ENCODE assay signal across 19 cellular contexts in the genomic region with DNA sequence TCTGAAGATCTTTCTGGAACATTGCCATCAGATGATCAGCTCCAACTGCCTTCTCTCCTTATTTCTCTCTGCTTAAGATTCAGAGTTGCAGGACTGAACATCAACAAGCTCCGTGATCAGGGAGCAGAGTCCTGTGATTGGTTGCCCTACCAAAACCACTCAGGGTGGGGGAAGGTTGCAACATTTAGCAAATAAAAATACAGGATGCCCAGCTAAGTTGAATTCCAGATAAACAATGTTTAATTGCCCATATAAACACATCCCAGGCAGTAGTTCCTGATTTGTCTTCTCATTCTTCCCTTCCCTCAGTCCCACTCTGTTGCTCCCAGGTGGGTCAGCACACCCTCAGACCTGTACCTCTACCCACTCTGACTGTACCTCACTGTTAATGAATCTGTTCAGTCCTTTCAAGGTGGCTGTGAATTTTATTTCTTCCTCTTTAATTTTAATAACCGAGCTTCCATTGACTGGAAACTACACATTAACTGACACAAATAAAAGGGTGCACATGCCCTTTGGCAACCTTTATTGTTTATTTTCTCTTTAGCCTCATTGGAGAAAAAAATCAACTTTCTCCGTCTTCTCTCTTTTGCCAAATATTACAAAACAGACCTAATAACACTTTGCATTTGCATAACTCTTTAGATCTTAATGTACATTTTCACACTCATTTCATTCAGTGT.
"Had no signal": no experiment of that assay in that cellular context is flagged by ENCODE, and none has a peak within 500 bp of the region (broad histone marks: within the 10 kb centered on the region; RNA-seq: fewer than 3 reads in every experiment).

No MANE protein-coding gene starts in this region.

- H3K27ac Mint-ChIP-seq: activated naive CD8-positive, alpha-beta T cell; activated T-helper 1 cell treated with anti-CD3 and anti-CD28 coated beads, Interleukin-12 subunit alpha, Interleukin-12 subunit beta, Interleukin-2, Interleukin-4 antibody, amounts not matched to agents 30 ng/mL and 10 ng/mL and 1 ng/mL, durations not matched to agents 14 hours and 24 hours and 36 hours; immature natural killer cell; natural killer cell had no signal

- DNase-seq: activated CD4-positive, alpha-beta T cell treated with anti-CD3 and anti-CD28 coated beads for 1 hour; activated CD4-positive, alpha-beta T cell treated with anti-CD3 and anti-CD28 coated beads, Interleukin-2, amount 50 U/mL, for 4 hours; activated gamma-delta T cell treated with Interleukin-2 at 50 U/mL for 16 hours; amygdala; dorsolateral prefrontal cortex; heart left ventricle; immature natural killer cell; lower lobe of right lung; natural killer cell; retina; stimulated activated CD4-positive, alpha-beta T cell treated with anti-CD3 and anti-CD28 coated beads, Interleukin-1b, Interleukin-23, amount 100 ng/mL, for 48 hours; stimulated activated CD8-positive, alpha-beta memory T cell treated with anti-CD3 and anti-CD28 coated beads, Interleukin-4, amount 100 ng/mL, for 48 hours; stimulated activated naive CD4-positive, alpha-beta T cell; SW 1271; WERI-Rb-1 had no signal

- ATAC-seq: heart left ventricle, lower lobe of right lung, natural killer cell had no signal

- H3K4me3 ChIP-seq: dorsolateral prefrontal cortex, heart left ventricle, lower lobe of right lung, tibial nerve, uterus had no signal

- H3K4me1 ChIP-seq: lower lobe of right lung, uterus had no signal

- H3K36me3 ChIP-seq: heart left ventricle, lower lobe of right lung, tibial nerve, uterus, WERI-Rb-1 had no signal

- H3K36me3 Mint-ChIP-seq: activated naive CD8-positive, alpha-beta T cell; natural killer cell had no signal

- H3K4me3 Mint-ChIP-seq: activated naive CD8-positive, alpha-beta T cell; activated T-helper 1 cell treated with anti-CD3 and anti-CD28 coated beads, Interleukin-12 subunit alpha, Interleukin-12 subunit beta, Interleukin-2, Interleukin-4 antibody, amounts not matched to agents 30 ng/mL and 10 ng/mL and 1 ng/mL, durations not matched to agents 14 hours and 24 hours and 36 hours; immature natural killer cell; natural killer cell had no signal

- H3K27ac ChIP-seq: lower lobe of right lung, WERI-Rb-1 had no signal

- H3K27me3 Mint-ChIP-seq: activated naive CD8-positive, alpha-beta T cell had no signal

- H3K9me3 Mint-ChIP-seq: activated T-helper 1 cell treated with anti-CD3 and anti-CD28 coated beads, Interleukin-12 subunit alpha, Interleukin-12 subunit beta, Interleukin-2, Interleukin-4 antibody, amounts not matched to agents 30 ng/mL and 10 ng/mL and 1 ng/mL, durations not matched to agents 14 hours and 24 hours and 36 hours; natural killer cell had no signal

- H3K9me3 ChIP-seq: heart left ventricle, lower lobe of right lung, tibial nerve, uterus had no signal

- H3K27me3 ChIP-seq: dorsolateral prefrontal cortex, heart left ventricle, tibial nerve, uterus had no signal
